In genomic region chr9:96875460-96876142, GRCh38 we compare ENCODE assay signal across 8 cellular contexts. TPM values are rescaled to one million over a fixed set of nuclear protein-coding genes. Genes with fewer than 3 reads are reported as not detected.
DNase-seq lines count a peak whose midpoint lies in the region; ATAC-seq and TF ChIP-seq lines count a peak whose summit lies in the region.

No MANE protein-coding gene starts in this region.

- H3K9me3 ChIP-seq in BE2C, result no peaks in the 10 kb centered on the region

- peaks cover 39% of the 10 kb centered on the region for H3K4me1 Mint-ChIP-seq in stimulated activated naive CD8-positive, alpha-beta T cell treated with anti-CD3 and anti-CD28 coated beads, Interleukin-15, amount 100 ng/mL, for 72 hours

- H3K4me3 ChIP-seq in BE2C (ENCODE audit: low read depth, low read length), result peak overlapping the region; percentile 79

- no peaks in the 10 kb centered on the region for H3K9me3 Mint-ChIP-seq in stimulated activated naive CD8-positive, alpha-beta T cell treated with anti-CD3 and anti-CD28 coated beads, Interleukin-15, amount 100 ng/mL, for 72 hours

- peaks cover 3% of the 10 kb centered on the region; the same call in 1 of the 2 replicates for H3K27me3 ChIP-seq in BE2C

- DNase-seq in BE2C (peak; percentile 88), NCI-H345 treated with DMSO at 0.1 percent for 48 hours (lab: John Stamatoyannopoulos, UW; ENCODE audit: unreplicated experiment) (peak; percentile 98), erythroblast (lab: John Stamatoyannopoulos, UW) (peak; percentile 68 to 75), midbrain (lab: John Stamatoyannopoulos, UW) (peak; percentile 41)
- DNase-seq in activated CD4-positive, alpha-beta T cell treated with anti-CD3 and anti-CD28 coated beads, Interleukin-2, amount 50 U/mL, for 1 hour, result peak; percentile 17
- DNase-seq in stimulated activated naive CD8-positive, alpha-beta T cell treated with anti-CD3 and anti-CD28 coated beads, Interleukin-15, amount 100 ng/mL, for 72 hours, result peak; percentile 72 to 74

- peak; percentile 46 for ATAC-seq in GM19025 (IDR thresholded peaks at IDR 0.05; ENCODE audit: low read depth, unreplicated experiment)
- peak; percentile 55 for ATAC-seq in HG03175 (IDR thresholded peaks at IDR 0.05; ENCODE audit: unreplicated experiment)
- ATAC-seq in stimulated activated naive CD8-positive, alpha-beta T cell treated with anti-CD3 and anti-CD28 coated beads, Interleukin-15, amount 100 ng/mL, for 72 hours, result peak; percentile 78

- peak overlapping the region; percentile 89 to 95 for H3K4me3 Mint-ChIP-seq in stimulated activated naive CD8-positive, alpha-beta T cell treated with anti-CD3 and anti-CD28 coated beads, Interleukin-15, amount 100 ng/mL, for 72 hours

- H3K36me3 ChIP-seq in BE2C, result no peaks in the 10 kb centered on the region

- no peaks in the 10 kb centered on the region for H3K4me1 ChIP-seq in BE2C

- peak; percentile 43 for TF ChIP-seq CTCF in BE2C (IDR thresholded peaks at IDR 0.05; ENCODE audit: low read depth, low read length)

- H3K27me3 Mint-ChIP-seq in stimulated activated naive CD8-positive, alpha-beta T cell treated with anti-CD3 and anti-CD28 coated beads, Interleukin-15, amount 100 ng/mL, for 72 hours, result peaks cover 63% of the 10 kb centered on the region

- peak overlapping the region; percentile 77 to 92 for H3K27ac Mint-ChIP-seq in stimulated activated naive CD8-positive, alpha-beta T cell treated with anti-CD3 and anti-CD28 coated beads, Interleukin-15, amount 100 ng/mL, for 72 hours

- no peak for TF ChIP-seq POLR2A in erythroblast (IDR thresholded peaks at IDR 0.05; ENCODE audit: low read length)

RNA-seq across cellular contexts. Expression of gene ZNF782, which starts 21.3 kb away (rescaled TPM):
- 3.4 TPM for polyA plus RNA-seq in BE2C (2012; ENCODE audit: insufficient read depth, insufficient read length, low read depth)

RNA-seq across cellular contexts. Expression of gene NUTM2G, which starts 53.0 kb away (rescaled TPM):
- polyA plus RNA-seq in BE2C (2012; ENCODE audit: insufficient read depth, insufficient read length, low read depth), result 1.4 TPM

Comparison
In these comparisons a context has a peak if more than half of its experiments do, and no peak if none do; other contexts are left out.
1. Peak in every context shown above with its lines: DNase-seq, ATAC-seq and H3K4me3 ChIP-seq.
2. DNase-seq: peak in every context shown above with its lines; median percentile 98 in NCI-H345 treated with DMSO at 0.1 percent for 48 hours; 88 in BE2C; 73 in stimulated activated naive CD8-positive, alpha-beta T cell treated with anti-CD3 and anti-CD28 coated beads, Interleukin-15, amount 100 ng/mL, for 72 hours; 72 in erythroblast; 41 in midbrain; 17 in activated CD4-positive, alpha-beta T cell treated with anti-CD3 and anti-CD28 coated beads, Interleukin-2, amount 50 U/mL, for 1 hour.